Comparison of ENCODE assay signal across 17 cellular contexts in genomic region chr6:144161970-144162369, GRCh38. TPM values are rescaled to one million over a fixed set of nuclear protein-coding genes. Genes with fewer than 3 reads are reported as not detected.
"Had no signal": no experiment of that assay in that cellular context is flagged by ENCODE, and none has a peak within 500 bp of the region (broad histone marks: within the 10 kb centered on the region; RNA-seq: fewer than 3 reads in every experiment).

No MANE protein-coding gene starts in this region.

- H3K27ac Mint-ChIP-seq: activated CD4-positive, alpha-beta T cell treated with anti-CD3 and anti-CD28 coated beads, Interleukin-2, amount 10 ng/mL, durations not matched to agents 24 days and 14 days; activated CD8-positive, alpha-beta T cell treated with anti-CD3 and anti-CD28 coated beads, Interleukin-2, amount 10 ng/mL, durations not matched to agents 7 days and 5 days; activated naive CD4-positive, alpha-beta T cell treated with anti-CD3 and anti-CD28 coated beads, Interleukin-2, amount 50 U/mL, for 72 hours; activated T-cell treated with anti-CD3 and anti-CD28 coated beads, Interleukin-2, amount 50 U/mL, for 72 hours; stimulated activated naive CD8-positive, alpha-beta T cell treated with anti-CD3 and anti-CD28 coated beads, Interleukin-15, amount 100 ng/mL, for 72 hours; T-helper 1 cell treated with Interleukin-12 subunit alpha and Interleukin-12 subunit beta and Interleukin-4 antibody, amounts not matched to agents 30 μg/mL and 1 μg/mL, for 36 hours had no signal

- DNase-seq: activated CD4-positive, alpha-beta T cell treated with anti-CD3 and anti-CD28 coated beads, Interleukin-2, amount 10 ng/mL, durations not matched to agents 24 days and 14 days; activated CD4-positive, CD25-positive, alpha-beta regulatory T cell; activated CD8-positive, alpha-beta memory T cell treated with anti-CD3 and anti-CD28 coated beads, Interleukin-2, amount 50 U/mL, for 48 hours; activated CD8-positive, alpha-beta T cell treated with anti-CD3 and anti-CD28 coated beads, Interleukin-2, amount 10 ng/mL, durations not matched to agents 7 days and 5 days; activated gamma-delta T cell; activated T-cell treated with anti-CD3 and anti-CD28 coated beads, Interleukin-2, amount 50 U/mL, for 72 hours; amniotic stem cell; right lobe of liver; stimulated activated naive CD8-positive, alpha-beta T cell treated with anti-CD3 and anti-CD28 coated beads, Interleukin-15, amount 100 ng/mL, for 72 hours had no signal

- ATAC-seq: activated CD8-positive, alpha-beta T cell treated with anti-CD3 and anti-CD28 coated beads, Interleukin-2, amount 10 ng/mL, durations not matched to agents 7 days and 5 days; activated naive CD4-positive, alpha-beta T cell treated with anti-CD3 and anti-CD28 coated beads, Interleukin-2, amount 50 U/mL, for 72 hours; activated T-cell treated with anti-CD3 and anti-CD28 coated beads, Interleukin-2, amount 50 U/mL, for 72 hours; esophagus mucosa; left lobe of liver; stimulated activated naive CD8-positive, alpha-beta T cell treated with anti-CD3 and anti-CD28 coated beads, Interleukin-15, amount 100 ng/mL, for 72 hours had no signal

- FAIRE-seq: colon, keratinocyte had no signal

- H3K4me1 ChIP-seq: right lobe of liver had no signal

- H3K4me3 Mint-ChIP-seq: activated CD4-positive, alpha-beta T cell treated with anti-CD3 and anti-CD28 coated beads, Interleukin-2, amount 10 ng/mL, durations not matched to agents 24 days and 14 days; activated CD8-positive, alpha-beta T cell treated with anti-CD3 and anti-CD28 coated beads, Interleukin-2, amount 10 ng/mL, durations not matched to agents 7 days and 5 days; activated T-cell treated with anti-CD3 and anti-CD28 coated beads, Interleukin-2, amount 50 U/mL, for 72 hours; stimulated activated naive CD8-positive, alpha-beta T cell treated with anti-CD3 and anti-CD28 coated beads, Interleukin-15, amount 100 ng/mL, for 72 hours; T-helper 1 cell treated with Interleukin-12 subunit alpha and Interleukin-12 subunit beta and Interleukin-4 antibody, amounts not matched to agents 30 μg/mL and 1 μg/mL, for 36 hours had no signal

- H3K27me3 ChIP-seq: right lobe of liver had no signal

- H3K27ac ChIP-seq: right lobe of liver had no signal

- H3K9me3 ChIP-seq: right lobe of liver had no signal

- H3K9me3 Mint-ChIP-seq: activated naive CD4-positive, alpha-beta T cell treated with anti-CD3 and anti-CD28 coated beads, Interleukin-2, amount 50 U/mL, for 72 hours; activated T-cell treated with anti-CD3 and anti-CD28 coated beads, Interleukin-2, amount 50 U/mL, for 72 hours; stimulated activated naive CD8-positive, alpha-beta T cell treated with anti-CD3 and anti-CD28 coated beads, Interleukin-15, amount 100 ng/mL, for 72 hours; T-helper 1 cell treated with Interleukin-12 subunit alpha and Interleukin-12 subunit beta and Interleukin-4 antibody, amounts not matched to agents 30 μg/mL and 1 μg/mL, for 36 hours had no signal

- H3K27me3 Mint-ChIP-seq: activated CD4-positive, alpha-beta T cell treated with anti-CD3 and anti-CD28 coated beads, Interleukin-2, amount 10 ng/mL, durations not matched to agents 24 days and 14 days; stimulated activated naive CD8-positive, alpha-beta T cell treated with anti-CD3 and anti-CD28 coated beads, Interleukin-15, amount 100 ng/mL, for 72 hours had no signal

- H3K4me3 ChIP-seq: right lobe of liver, smooth muscle cell had no signal

- H3K36me3 ChIP-seq: right lobe of liver had no signal

- H3K4me2 ChIP-seq: smooth muscle cell had no signal

RNA-seq across cellular contexts. Expression of gene STX11, which starts 11.7 kb away (rescaled TPM):
- polyA plus RNA-seq: neural cell had no signal
